In genomic region chr15:74240002-74240568, GRCh38 we compare ENCODE assay signal across 9 cellular contexts. TPM values are rescaled to one million over a fixed set of nuclear protein-coding genes. Genes with fewer than 3 reads are reported as not detected.
A peak's percentile ranks its signal among the peaks of the same experiment; 100 is the strongest.
DNase-seq lines count a peak whose midpoint lies in the region; ATAC-seq lines count a peak whose summit lies in the region.
"Had no signal": no experiment of that assay in that cellular context is flagged by ENCODE, and none has a peak within 500 bp of the region (broad histone marks: within the 10 kb centered on the region; RNA-seq: fewer than 3 reads in every experiment).

No MANE protein-coding gene starts in this region.

- H3K4me3 Mint-ChIP-seq in activated T-cell treated with anti-CD3 and anti-CD28 coated beads, Interleukin-2, amount 50 U/mL, for 4 hours: no peak overlapping the region

- no peaks in the 10 kb centered on the region for H3K9me3 Mint-ChIP-seq in activated T-cell treated with anti-CD3 and anti-CD28 coated beads, Interleukin-2, amount 50 U/mL, for 4 hours

- H3K27ac ChIP-seq in temporal lobe (ENCODE audit: low read depth, low read length): peak overlapping the region; percentile 14

- peaks cover 4% of the 10 kb centered on the region for H3K4me1 Mint-ChIP-seq in activated T-cell treated with anti-CD3 and anti-CD28 coated beads, Interleukin-2, amount 50 U/mL, for 4 hours (ENCODE audit: low read depth)

- ATAC-seq in HG03442 (IDR thresholded peaks at IDR 0.05; ENCODE audit: unreplicated experiment): no peak
- ATAC-seq in activated T-cell treated with anti-CD3 and anti-CD28 coated beads, Interleukin-2, amount 50 U/mL, for 4 hours: no peak

- peaks cover 36% of the 10 kb centered on the region for H3K27me3 Mint-ChIP-seq in activated T-cell treated with anti-CD3 and anti-CD28 coated beads, Interleukin-2, amount 50 U/mL, for 4 hours (ENCODE audit: low read depth)

- no peaks in the 10 kb centered on the region for H3K36me3 Mint-ChIP-seq in activated T-cell treated with anti-CD3 and anti-CD28 coated beads, Interleukin-2, amount 50 U/mL, for 4 hours (ENCODE audit: insufficient read depth)

- DNase-seq in DMS79 (lab: John Stamatoyannopoulos, UW) (peak; percentile 90), NCI-H2081 (lab: John Stamatoyannopoulos, UW) (peak; percentile 99 to 100), anterior cingulate cortex (lab: John Stamatoyannopoulos, UW) (peak; percentile 25 to 94 (median 76)), hepatic stellate cell (ENCODE audit: low spot score) (peak; percentile 61)
- no peak for DNase-seq in activated CD4-positive, CD25-positive, alpha-beta regulatory T cell (lab: John Stamatoyannopoulos, UW)
- no peak for DNase-seq in activated T-cell treated with anti-CD3 and anti-CD28 coated beads, Interleukin-2, amount 50 U/mL, for 4 hours

RNA-seq across cellular contexts. Expression of gene CCDC33, which starts 4.0 kb away (rescaled TPM):
- 0.25 TPM for total RNA-seq in temporal lobe
- not detected for total RNA-seq in activated T-cell treated with anti-CD3 and anti-CD28 coated beads, Interleukin-2, amount 50 U/mL, for 4 hours
- total RNA-seq: mononuclear cell had no signal

RNA-seq across cellular contexts. Expression of gene STRA6, which starts 37.5 kb away (rescaled TPM):
- total RNA-seq in temporal lobe: 4.4 TPM
- total RNA-seq in activated T-cell treated with anti-CD3 and anti-CD28 coated beads, Interleukin-2, amount 50 U/mL, for 4 hours: not detected
- total RNA-seq: mononuclear cell had no signal

Comparison
In these comparisons a context has a peak if more than half of its experiments do, and no peak if none do; other contexts are left out.
1. DNase-seq: peak in DMS79 (single experiment), NCI-H2081 (2 of 2), anterior cingulate cortex (58 of 58) and hepatic stellate cell (single experiment); none in activated CD4-positive, CD25-positive, alpha-beta regulatory T cell (0 of 4) and activated T-cell treated with anti-CD3 and anti-CD28 coated beads, Interleukin-2, amount 50 U/mL, for 4 hours (single experiment).